In genomic region chr20:46689082-46689753, GRCh38 we compare ENCODE assay signal across 1 cellular context.
TF ChIP-seq lines count a peak whose summit lies in the region.

TSS of gene TP53RK (minus strand) at chr20:46689444. CDS start at chr20:46689414, 30 bp downstream.

TF ChIP-seq in K562, 482 proteins besides CTCF, POLR2A, EP300 and RAD21 (continued from another document and continues in another):
- TF ChIP-seq ZNF518B (CRISPR knock-in tag; IDR thresholded peaks at IDR 0.05) (no peak), ZC3H11A (IDR thresholded peaks at IDR 0.05; ENCODE audit: low read depth, low read length) (no peak), MTA2 (IDR thresholded peaks at IDR 0.05; ENCODE audit: low read depth) (no peak), RBFOX2 (IDR thresholded peaks at IDR 0.05; ENCODE audit: low read depth, low read length) (peak; percentile 99), ZNF41 (CRISPR knock-in tag; conservative IDR thresholded peaks at IDR 0.05) (no peak), E2F1 (CRISPR knock-in tag; IDR thresholded peaks at IDR 0.05) (no peak), JUN (IDR thresholded peaks at IDR 0.05; ENCODE audit: borderline replicate concordance, low read depth, low read length) (no peak; the same call in 1 of the 2 replicates), JUN (CRISPR knock-in tag; IDR thresholded peaks at IDR 0.05; ENCODE audit: borderline replicate concordance) (no peak), GATAD2A (IDR thresholded peaks at IDR 0.05) (peak; percentile 24; the same call in 1 of the 2 replicates), NR0B1 (IDR thresholded peaks at IDR 0.05; ENCODE audit: partially characterized antibody) (no peak), ZNF143 (CRISPR knock-in tag; IDR thresholded peaks at IDR 0.05) (no peak; the same call in 1 of the 2 replicates), LEF1 (IDR thresholded peaks at IDR 0.05) (no peak), SMARCE1 (IDR thresholded peaks at IDR 0.05) (no peak), XRCC3 (IDR thresholded peaks at IDR 0.05) (no peak), ZZZ3 (IDR thresholded peaks at IDR 0.05) (no peak), SP1 (CRISPR knock-in tag; IDR thresholded peaks at IDR 0.05) (peak; percentile 37; the same call in 1 of the 2 replicates), E4F1 (CRISPR knock-in tag; IDR thresholded peaks at IDR 0.05; ENCODE audit: borderline replicate concordance) (no peak), RNF2 (IDR thresholded peaks at IDR 0.05) (no peak), ZBED1 (IDR thresholded peaks at IDR 0.05) (no peak), ATF2 (CRISPR knock-in tag; IDR thresholded peaks at IDR 0.05) (no peak), BRCA1 (IDR thresholded peaks at IDR 0.05) (no peak), BRCA1 (CRISPR knock-in tag; IDR thresholded peaks at IDR 0.05) (no peak; the same call in 1 of the 2 replicates), NFRKB (IDR thresholded peaks at IDR 0.05; ENCODE audit: low read depth) (peak; percentile 69; the same call in 1 of the 2 replicates), MEF2D (tag; conservative IDR thresholded peaks at IDR 0.05; ENCODE audit: low read depth) (no peak), ZFPM2 (CRISPR knock-in tag; IDR thresholded peaks at IDR 0.05) (no peak), NONO (IDR thresholded peaks at IDR 0.05; ENCODE audit: low read depth in 2 of 2, low read length in 1 of 2) (peak in 1 of 2 experiments; percentile 93; a peak in 2 of 4 replicates), HMGN3 (IDR thresholded peaks at IDR 0.05; ENCODE audit: borderline replicate concordance, extremely low read depth, insufficient read length, low read depth, low read length) (peak; percentile 73), MCM2 (IDR thresholded peaks at IDR 0.05; ENCODE audit: low read depth) (no peak), ZNF217 (CRISPR knock-in tag; IDR thresholded peaks at IDR 0.05) (no peak), IRF2 (CRISPR knock-in tag; IDR thresholded peaks at IDR 0.05) (no peak), RFX5 (IDR thresholded peaks at IDR 0.05; ENCODE audit: low read depth, low read length) (no peak), ETV5 (CRISPR knock-in tag; IDR thresholded peaks at IDR 0.05; ENCODE audit: low read depth) (peak; percentile 42; the same call in 1 of the 2 replicates), ZNF239 (CRISPR knock-in tag; IDR thresholded peaks at IDR 0.05) (no peak), HNRNPH1 (optimal IDR thresholded peaks at IDR 0.05; ENCODE audit: low read depth, low read length) (no peak), KAT8 (IDR thresholded peaks at IDR 0.05; ENCODE audit: low read depth) (no peak), SAP30 (IDR thresholded peaks at IDR 0.05; ENCODE audit: borderline replicate concordance, insufficient read depth, low read depth, low read length, poor library complexity, severe bottlenecking) (peak; percentile 91), FUS (optimal IDR thresholded peaks at IDR 0.05; ENCODE audit: low read depth, low read length) (no peak), FIP1L1 (IDR thresholded peaks at IDR 0.05; ENCODE audit: low read depth, low read length, poor library complexity, severe bottlenecking) (peak; percentile 68), ZNF780A (CRISPR knock-in tag; IDR thresholded peaks at IDR 0.05) (no peak), DDX20 (tag; IDR thresholded peaks at IDR 0.05; ENCODE audit: low read depth) (no peak), RBM39 (optimal IDR thresholded peaks at IDR 0.05; ENCODE audit: low read depth, low read length) (no peak), ZNF707 (CRISPR knock-in tag; conservative IDR thresholded peaks at IDR 0.05) (no peak), FOXA1 (IDR thresholded peaks at IDR 0.05; ENCODE audit: borderline replicate concordance) (no peak), GABPB2 (CRISPR knock-in tag; conservative IDR thresholded peaks at IDR 0.05) (no peak), STAT5B (CRISPR knock-in tag; IDR thresholded peaks at IDR 0.05) (no peak), TGIF2 (CRISPR knock-in tag; IDR thresholded peaks at IDR 0.05) (peak; percentile 95), HDAC3 (IDR thresholded peaks at IDR 0.05; ENCODE audit: borderline replicate concordance, partially characterized antibody) (no peak), IFI16 (CRISPR knock-in tag; IDR thresholded peaks at IDR 0.05) (no peak), FOS (IDR thresholded peaks at IDR 0.05; ENCODE audit: extremely low read depth, insufficient read length) (no peak), NCOA1 (IDR thresholded peaks at IDR 0.05; ENCODE audit: low read depth) (no peak)
- TF ChIP-seq, protein P1, sequence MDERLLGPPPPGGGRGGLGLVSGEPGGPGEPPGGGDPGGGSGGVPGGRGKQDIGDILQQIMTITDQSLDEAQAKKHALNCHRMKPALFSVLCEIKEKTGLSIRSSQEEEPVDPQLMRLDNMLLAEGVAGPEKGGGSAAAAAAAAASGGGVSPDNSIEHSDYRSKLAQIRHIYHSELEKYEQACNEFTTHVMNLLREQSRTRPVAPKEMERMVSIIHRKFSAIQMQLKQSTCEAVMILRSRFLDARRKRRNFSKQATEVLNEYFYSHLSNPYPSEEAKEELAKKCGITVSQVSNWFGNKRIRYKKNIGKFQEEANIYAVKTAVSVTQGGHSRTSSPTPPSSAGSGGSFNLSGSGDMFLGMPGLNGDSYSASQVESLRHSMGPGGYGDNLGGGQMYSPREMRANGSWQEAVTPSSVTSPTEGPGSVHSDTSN (CRISPR knock-in tag; IDR thresholded peaks at IDR 0.05; ENCODE audit: low read depth), result no peak
- TF ChIP-seq, protein P1 (tag; conservative IDR thresholded peaks at IDR 0.05; ENCODE audit: low read depth), result no peak
- TF ChIP-seq, protein P2, sequence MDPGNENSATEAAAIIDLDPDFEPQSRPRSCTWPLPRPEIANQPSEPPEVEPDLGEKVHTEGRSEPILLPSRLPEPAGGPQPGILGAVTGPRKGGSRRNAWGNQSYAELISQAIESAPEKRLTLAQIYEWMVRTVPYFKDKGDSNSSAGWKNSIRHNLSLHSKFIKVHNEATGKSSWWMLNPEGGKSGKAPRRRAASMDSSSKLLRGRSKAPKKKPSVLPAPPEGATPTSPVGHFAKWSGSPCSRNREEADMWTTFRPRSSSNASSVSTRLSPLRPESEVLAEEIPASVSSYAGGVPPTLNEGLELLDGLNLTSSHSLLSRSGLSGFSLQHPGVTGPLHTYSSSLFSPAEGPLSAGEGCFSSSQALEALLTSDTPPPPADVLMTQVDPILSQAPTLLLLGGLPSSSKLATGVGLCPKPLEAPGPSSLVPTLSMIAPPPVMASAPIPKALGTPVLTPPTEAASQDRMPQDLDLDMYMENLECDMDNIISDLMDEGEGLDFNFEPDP (CRISPR knock-in tag; IDR thresholded peaks at IDR 0.05), result no peak
- TF ChIP-seq, protein P3, sequence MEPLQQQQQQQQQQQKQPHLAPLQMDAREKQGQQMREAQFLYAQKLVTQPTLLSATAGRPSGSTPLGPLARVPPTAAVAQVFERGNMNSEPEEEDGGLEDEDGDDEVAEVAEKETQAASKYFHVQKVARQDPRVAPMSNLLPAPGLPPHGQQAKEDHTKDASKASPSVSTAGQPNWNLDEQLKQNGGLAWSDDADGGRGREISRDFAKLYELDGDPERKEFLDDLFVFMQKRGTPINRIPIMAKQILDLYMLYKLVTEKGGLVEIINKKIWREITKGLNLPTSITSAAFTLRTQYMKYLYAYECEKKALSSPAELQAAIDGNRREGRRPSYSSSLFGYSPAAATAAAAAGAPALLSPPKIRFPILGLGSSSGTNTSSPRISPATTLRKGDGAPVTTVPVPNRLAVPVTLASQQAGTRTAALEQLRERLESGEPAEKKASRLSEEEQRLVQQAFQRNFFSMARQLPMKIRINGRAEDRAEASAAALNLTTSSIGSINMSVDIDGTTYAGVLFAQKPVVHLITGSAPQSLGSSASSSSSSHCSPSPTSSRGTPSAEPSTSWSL (CRISPR knock-in tag; IDR thresholded peaks at IDR 0.05; ENCODE audit: borderline replicate concordance), result no peak
- TF ChIP-seq, protein P4, sequence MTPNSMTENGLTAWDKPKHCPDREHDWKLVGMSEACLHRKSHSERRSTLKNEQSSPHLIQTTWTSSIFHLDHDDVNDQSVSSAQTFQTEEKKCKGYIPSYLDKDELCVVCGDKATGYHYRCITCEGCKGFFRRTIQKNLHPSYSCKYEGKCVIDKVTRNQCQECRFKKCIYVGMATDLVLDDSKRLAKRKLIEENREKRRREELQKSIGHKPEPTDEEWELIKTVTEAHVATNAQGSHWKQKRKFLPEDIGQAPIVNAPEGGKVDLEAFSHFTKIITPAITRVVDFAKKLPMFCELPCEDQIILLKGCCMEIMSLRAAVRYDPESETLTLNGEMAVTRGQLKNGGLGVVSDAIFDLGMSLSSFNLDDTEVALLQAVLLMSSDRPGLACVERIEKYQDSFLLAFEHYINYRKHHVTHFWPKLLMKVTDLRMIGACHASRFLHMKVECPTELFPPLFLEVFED (CRISPR knock-in tag; conservative IDR thresholded peaks at IDR 0.05), result no peak
